Comparison of ENCODE assay signal across 12 cellular contexts in the genomic region with DNA sequence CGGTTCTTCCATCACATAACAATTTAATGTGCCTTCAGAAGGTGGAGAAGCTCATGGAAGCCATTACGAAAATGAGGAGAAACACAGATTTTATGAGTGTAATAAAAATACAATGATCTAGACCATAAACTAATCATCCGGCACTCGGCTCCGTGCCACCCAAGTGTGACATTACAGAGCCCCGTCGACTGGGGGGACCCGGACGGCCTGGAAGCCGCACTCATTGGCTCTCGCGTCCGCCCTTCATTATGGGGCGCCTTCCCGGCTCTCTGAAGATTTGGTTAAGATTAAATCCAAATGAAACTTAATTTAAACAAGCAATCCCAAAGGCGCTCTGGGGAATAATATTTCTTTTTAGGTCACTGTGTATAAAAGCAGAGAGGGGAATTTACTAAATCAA.
DNase-seq lines count a peak whose midpoint lies in the region; ATAC-seq and TF ChIP-seq lines count a peak whose summit lies in the region.
"Had no signal": no experiment of that assay in that cellular context is flagged by ENCODE, and none has a peak within 500 bp of the region (broad histone marks: within the 10 kb centered on the region; RNA-seq: fewer than 3 reads in every experiment).

No MANE protein-coding gene starts in this region.

- H3K9me3 ChIP-seq in Loucy (ENCODE audit: insufficient read depth, low read depth, low read length), result no peaks in the 10 kb centered on the region
- H3K9me3 ChIP-seq in mucosa of descending colon, result no peaks in the 10 kb centered on the region
- no peaks in the 10 kb centered on the region for H3K9me3 ChIP-seq in upper lobe of right lung

- H3K9me3 Mint-ChIP-seq in chondrocyte (ENCODE audit: low read depth), result no peaks in the 10 kb centered on the region
- H3K9me3 Mint-ChIP-seq: CD8-positive, alpha-beta T cell had no signal

- H3K36me3 ChIP-seq in Loucy (ENCODE audit: insufficient read depth, low read length) (no peaks in the 10 kb centered on the region), mucosa of descending colon (ENCODE audit: low read depth) (no peaks in the 10 kb centered on the region), upper lobe of right lung (no peaks in the 10 kb centered on the region)

- H3K4me3 Mint-ChIP-seq in chondrocyte (ENCODE audit: unreplicated experiment), result no peak overlapping the region
- H3K4me3 Mint-ChIP-seq: B cell; CD8-positive, alpha-beta T cell had no signal

- H4K20me1 ChIP-seq in Loucy (ENCODE audit: insufficient read depth, low read length, poor library complexity, severe bottlenecking), result no peaks in the 10 kb centered on the region

- peak overlapping the region; percentile 64 for H3K4me2 ChIP-seq in Loucy (ENCODE audit: low read depth, low read length, poor library complexity, severe bottlenecking)

- no peaks in the 10 kb centered on the region for H3K27me3 ChIP-seq in Loucy (ENCODE audit: insufficient read depth, low read length, poor library complexity, severe bottlenecking)
- H3K27me3 ChIP-seq in upper lobe of right lung, result no peaks in the 10 kb centered on the region

- H3K27ac ChIP-seq in upper lobe of right lung, result no peak overlapping the region

- no peak overlapping the region for H3K27ac Mint-ChIP-seq in chondrocyte (ENCODE audit: unreplicated experiment)
- H3K27ac Mint-ChIP-seq: B cell; CD8-positive, alpha-beta T cell had no signal

- no peaks in the 10 kb centered on the region for H3K9me2 ChIP-seq in Loucy (replicated peaks; ENCODE audit: low read depth, low read length)

- no peak overlapping the region for H2AFZ ChIP-seq in Loucy (ENCODE audit: low read length)

- DNase-seq in chondrocyte (ENCODE audit: low spot score), result peak; percentile 65
- DNase-seq in mucosa of descending colon, result peak in 2 of 3 donors; percentile 70 to 84
- peak; percentile 33 for DNase-seq in upper lobe of right lung
- no peak for DNase-seq in HT-29 (ENCODE audit: low spot score)
- no peak for DNase-seq in SKM-1 treated with dmso at 0.1 percent for 144 hours (lab: John Stamatoyannopoulos, UW; ENCODE audit: unreplicated experiment)
- no peak for DNase-seq in DMS79 treated with DMSO at 0.1 percent for 48 hours (lab: John Stamatoyannopoulos, UW)
- DNase-seq: C1 segment of cervical spinal cord; CD8-positive, alpha-beta T cell; COR-L47 had no signal

- no peak overlapping the region for H3K4me3 ChIP-seq in Loucy (ENCODE audit: low read length, poor library complexity, severe bottlenecking)
- no peak overlapping the region for H3K4me3 ChIP-seq in mucosa of descending colon
- no peak overlapping the region for H3K4me3 ChIP-seq in upper lobe of right lung

- peaks cover 10% of the 10 kb centered on the region for H3K4me1 ChIP-seq in Loucy (ENCODE audit: insufficient read depth, low read length, poor library complexity, severe bottlenecking)
- H3K4me1 ChIP-seq in mucosa of descending colon (ENCODE audit: low read depth), result peaks cover 8% of the 10 kb centered on the region
- H3K4me1 ChIP-seq in upper lobe of right lung, result no peaks in the 10 kb centered on the region

- ATAC-seq in mucosa of descending colon (peak; percentile 60), upper lobe of right lung (no peak)
- ATAC-seq: CD8-positive, alpha-beta T cell; HepG2 had no signal

- H3K9ac ChIP-seq in Loucy (ENCODE audit: low read depth, low read length, poor library complexity, severe bottlenecking), result no peak overlapping the region

- H3K79me2 ChIP-seq in Loucy (ENCODE audit: insufficient read depth, low read length), result no peaks in the 10 kb centered on the region

- H3K27me3 Mint-ChIP-seq in chondrocyte (ENCODE audit: low read depth), result peaks cover 23% of the 10 kb centered on the region

- H3K4me1 Mint-ChIP-seq in chondrocyte (ENCODE audit: low read depth), result no peaks in the 10 kb centered on the region

- intact Hi-C loops in mucosa of descending colon (cut with DNase I, micrococcal nuclease) (no loop called here), upper lobe of right lung (cut with DNase I) (no loop called here)

- no peaks in the 10 kb centered on the region for H3K36me3 Mint-ChIP-seq in chondrocyte (ENCODE audit: low read depth)
- H3K36me3 Mint-ChIP-seq: CD8-positive, alpha-beta T cell had no signal

- H3F3A ChIP-seq in Loucy (ENCODE audit: low read depth), result no peaks in the 10 kb centered on the region

- TF ChIP-seq CTCF in Loucy (conservative IDR thresholded peaks at IDR 0.05; ENCODE audit: low read length) (no peak), chondrocyte (IDR thresholded peaks at IDR 0.05) (no peak), mucosa of descending colon (IDR thresholded peaks at IDR 0.05) (no peak), upper lobe of right lung (IDR thresholded peaks at IDR 0.05) (no peak)

Comparison
In these comparisons a context has a peak if more than half of its experiments do, and no peak if none do; other contexts are left out.
1. DNase-seq: peak in chondrocyte (single experiment), mucosa of descending colon (2 of 3) and upper lobe of right lung (single experiment); none in HT-29 (single experiment), SKM-1 treated with dmso at 0.1 percent for 144 hours (single experiment) and DMS79 treated with DMSO at 0.1 percent for 48 hours (single experiment).